8 cellular contexts compared by ENCODE assay signal in genomic region chr5:81750308-81751008, GRCh38. TPM values are rescaled to one million over a fixed set of nuclear protein-coding genes. Genes with fewer than 3 reads are reported as not detected.
DNase-seq lines count a peak whose midpoint lies in the region; ATAC-seq and TF ChIP-seq lines count a peak whose summit lies in the region.

No MANE protein-coding gene starts in this region.

- H2AFZ ChIP-seq in Loucy (ENCODE audit: low read length), result no peak overlapping the region

- H3K27me3 Mint-ChIP-seq in activated naive CD4-positive, alpha-beta T cell treated with anti-CD3 and anti-CD28 coated beads, Interleukin-2, amount 50 U/mL, for 24 hours, result no peaks in the 10 kb centered on the region

- BruUV-seq in A673 (replicated peaks; lab: Mats Ljungman, UMichigan), result no TSS peak

- no peaks in the 10 kb centered on the region for H3K9me2 ChIP-seq in Loucy (replicated peaks; ENCODE audit: low read depth, low read length)

- H3K27me3 ChIP-seq in A673 (replicated peaks; ENCODE audit: insufficient read depth, low read depth, low read length, poor library complexity), result no peaks in the 10 kb centered on the region
- no peaks in the 10 kb centered on the region for H3K27me3 ChIP-seq in Loucy (ENCODE audit: insufficient read depth, low read length, poor library complexity, severe bottlenecking)

- peak overlapping the region; percentile 32 for H3K4me2 ChIP-seq in Loucy (ENCODE audit: low read depth, low read length, poor library complexity, severe bottlenecking)

- H3K27ac ChIP-seq in A673 (ENCODE audit: low read depth, low read length, poor library complexity, severe bottlenecking), result peak overlapping the region; percentile 66
- H3K27ac ChIP-seq in skin epidermis, result peak overlapping the region; percentile 39 to 100 (median 93)

- H3K27ac Mint-ChIP-seq in activated naive CD4-positive, alpha-beta T cell treated with anti-CD3 and anti-CD28 coated beads, Interleukin-2, amount 50 U/mL, for 24 hours, result peak overlapping the region; percentile 85

- no peaks in the 10 kb centered on the region for H3K9me3 ChIP-seq in A673 (ENCODE audit: low read depth, low read length, poor library complexity, severe bottlenecking)
- no peaks in the 10 kb centered on the region for H3K9me3 ChIP-seq in Loucy (ENCODE audit: insufficient read depth, low read depth, low read length)

- POLR2A ChIA-PET in A673 (lab: Charles Lee; ENCODE audit: low non-redundant PET), result interaction anchor here (0.6 to 1.0 kb wide), 3 partner anchors 14 to 107 kb away, joined by 3 to 11 read pairs (median 5); no protein-coding TSS in a partner anchor

- no peaks in the 10 kb centered on the region for H3K36me3 ChIP-seq in A673 (ENCODE audit: insufficient read depth, low read length, poor library complexity, severe bottlenecking)
- no peaks in the 10 kb centered on the region for H3K36me3 ChIP-seq in Loucy (ENCODE audit: insufficient read depth, low read length)

- H3K4me1 ChIP-seq in A673 (ENCODE audit: insufficient read depth, low read length, poor library complexity, severe bottlenecking) (peaks cover 70% of the 10 kb centered on the region), Loucy (ENCODE audit: insufficient read depth, low read length, poor library complexity, severe bottlenecking) (peaks cover 54% of the 10 kb centered on the region)

- no peaks in the 10 kb centered on the region for H3K9me3 Mint-ChIP-seq in activated naive CD4-positive, alpha-beta T cell treated with anti-CD3 and anti-CD28 coated beads, Interleukin-2, amount 50 U/mL, for 24 hours

- H3K36me3 Mint-ChIP-seq in activated naive CD4-positive, alpha-beta T cell treated with anti-CD3 and anti-CD28 coated beads, Interleukin-2, amount 50 U/mL, for 24 hours, result no peaks in the 10 kb centered on the region

- no peak for DNase-seq in A673 (ENCODE audit: low spot score)
- peak; percentile 36 for DNase-seq in hepatic stellate cell (ENCODE audit: low spot score)

- H3K9ac ChIP-seq in Loucy (ENCODE audit: low read depth, low read length, poor library complexity, severe bottlenecking), result peak overlapping the region; percentile 84

- peaks cover 58% of the 10 kb centered on the region for H3K79me2 ChIP-seq in Loucy (ENCODE audit: insufficient read depth, low read length)

- H3F3A ChIP-seq in Loucy (ENCODE audit: low read depth), result no peaks in the 10 kb centered on the region

- intact Hi-C loops in A673 (cut with micrococcal nuclease; ENCODE audit: unreplicated experiment), result loop anchor here (1.0 to 10.0 kb wide), 5 partner anchors 37 to 474 kb away; no protein-coding TSS in a partner anchor

- H4K20me1 ChIP-seq in Loucy (ENCODE audit: insufficient read depth, low read length, poor library complexity, severe bottlenecking), result peaks cover 37% of the 10 kb centered on the region

- H3K4me3 ChIP-seq in A673 (ENCODE audit: low read depth, low read length, poor library complexity, severe bottlenecking), result peak overlapping the region; percentile 82
- peak overlapping the region; percentile 80 for H3K4me3 ChIP-seq in Loucy (ENCODE audit: low read length, poor library complexity, severe bottlenecking)
- H3K4me3 ChIP-seq in skin epidermis, result peak overlapping the region; percentile 81 to 98 (median 94)

- ATAC-seq in GM19023 (IDR thresholded peaks at IDR 0.05; ENCODE audit: unreplicated experiment) (peak; percentile 21), HG03521 (IDR thresholded peaks at IDR 0.05; ENCODE audit: unreplicated experiment) (no peak), GM18870 (IDR thresholded peaks at IDR 0.05; ENCODE audit: unreplicated experiment) (no peak)

- peak overlapping the region; percentile 87 for H3K4me3 Mint-ChIP-seq in activated naive CD4-positive, alpha-beta T cell treated with anti-CD3 and anti-CD28 coated beads, Interleukin-2, amount 50 U/mL, for 24 hours

- CTCF ChIA-PET in A673 (lab: Charles Lee), result interaction anchor here (0.7 to 1.5 kb wide), 3 partner anchors 39 to 244 kb away, joined by 5 to 29 read pairs (median 7); no protein-coding TSS in a partner anchor

- TF ChIP-seq CTCF in A673 (conservative IDR thresholded peaks at IDR 0.05; ENCODE audit: low read depth, low read length) (no peak), Loucy (conservative IDR thresholded peaks at IDR 0.05; ENCODE audit: low read length) (no peak)

- peaks cover 41% of the 10 kb centered on the region for H3K4me1 Mint-ChIP-seq in activated naive CD4-positive, alpha-beta T cell treated with anti-CD3 and anti-CD28 coated beads, Interleukin-2, amount 50 U/mL, for 24 hours

RNA-seq across cellular contexts. Expression of gene SSBP2, which starts 0.4 kb away (rescaled TPM):
- total RNA-seq in A673 (2021), result 42.8 and 53.7 TPM in 2 replicates
